In the genomic region with DNA sequence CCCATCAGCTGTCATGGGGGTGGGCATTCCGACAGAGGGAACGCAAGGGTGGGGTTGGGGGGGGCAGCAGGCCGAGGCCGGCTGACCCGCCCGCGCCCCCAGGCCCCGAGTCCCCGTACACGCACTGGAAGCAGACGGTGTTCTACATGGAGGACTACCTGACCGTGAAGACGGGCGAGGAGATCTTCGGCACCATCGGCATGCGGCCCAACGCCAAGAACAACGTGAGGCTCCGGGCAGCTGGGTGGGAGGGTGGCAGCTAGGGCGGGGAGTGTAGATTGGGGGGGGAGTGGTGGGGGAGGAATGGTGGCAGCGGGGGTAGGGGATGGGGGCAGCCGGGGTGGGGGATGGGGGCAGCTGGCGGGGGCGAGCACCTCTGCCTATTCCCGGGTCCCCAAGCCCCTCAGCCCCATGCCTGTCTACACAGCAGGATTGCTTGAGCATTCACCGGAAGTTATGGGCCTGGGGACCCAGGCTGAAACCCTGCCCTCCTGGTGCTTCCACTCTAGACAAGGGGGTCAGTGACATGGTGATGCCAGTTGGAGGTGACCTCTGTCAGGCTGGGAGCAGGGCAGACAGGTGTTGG, we compare ENCODE assay signal across 18 cellular contexts. TPM values are rescaled to one million over a fixed set of nuclear protein-coding genes. Genes with fewer than 3 reads are reported as not detected.
A peak's percentile ranks its signal among the peaks of the same experiment; 100 is the strongest.
DNase-seq lines count a peak whose midpoint lies in the region; ATAC-seq and TF ChIP-seq lines count a peak whose summit lies in the region.
"Had no signal": no experiment of that assay in that cellular context is flagged by ENCODE, and none has a peak within 500 bp of the region (broad histone marks: within the 10 kb centered on the region; RNA-seq: fewer than 3 reads in every experiment).

No MANE protein-coding gene starts in this region.

- H3K27me3 ChIP-seq in esophagus squamous epithelium (peaks cover 0 to 25% (median 0%) of the 10 kb centered on the region in 4 donors), osteoblast (ENCODE audit: insufficient read depth, low read length) (no peaks in the 10 kb centered on the region)

- no peak overlapping the region for H3K4me2 ChIP-seq in osteoblast (ENCODE audit: insufficient read depth, low read length)

- H3K36me3 ChIP-seq in SK-N-MC (ENCODE audit: insufficient read depth, low read length), result peaks cover 52% of the 10 kb centered on the region
- H3K36me3 ChIP-seq in esophagus squamous epithelium, result peaks cover 25 to 73% (median 38%) of the 10 kb centered on the region in 3 donors
- peaks cover 42% of the 10 kb centered on the region for H3K36me3 ChIP-seq in osteoblast (ENCODE audit: insufficient read depth, low read length)

- H3K4me1 Mint-ChIP-seq in Calu3 (ENCODE audit: low read depth, unreplicated experiment), result no peaks in the 10 kb centered on the region

- DNase-seq in Calu3, result no peak
- DNase-seq in SK-N-MC (ENCODE audit: low read depth, low spot score), result no peak
- no peak for DNase-seq in esophagus squamous epithelium (lab: John Stamatoyannopoulos, UW)
- DNase-seq in osteoblast (ENCODE audit: insufficient read length, low spot score, missing footprints), result peak; percentile 85
- no peak for DNase-seq in NCI-H146 treated with DMSO at 0.1 percent for 48 hours (lab: John Stamatoyannopoulos, UW; ENCODE audit: unreplicated experiment)
- no peak for DNase-seq in hippocampal formation (lab: John Stamatoyannopoulos, UW)
- DNase-seq: AML-193; CD4-positive, alpha-beta T cell; DMS79 treated with DMSO at 0.1 percent for 48 hours; H9; Kasumi-1; NCI-H1417; NCI-H2029; NCI-H2171 treated with DMSO at 0.1 percent for 48 hours; NCI-H774 had no signal

- H3K36me3 Mint-ChIP-seq in Calu3 (ENCODE audit: insufficient read depth, unreplicated experiment), result peaks cover 96% of the 10 kb centered on the region

- no peaks in the 10 kb centered on the region for H3K9me3 Mint-ChIP-seq in Calu3 (ENCODE audit: low read depth, unreplicated experiment)
- H3K9me3 Mint-ChIP-seq: CD4-positive, alpha-beta T cell had no signal

- H3K27ac ChIP-seq in SK-N-MC (peak overlapping the region; percentile 50; the same call in 1 of the 2 replicates), esophagus squamous epithelium (peak overlapping the region in 3 of 4 donors; percentile 21 to 80 (median 28)), osteoblast (ENCODE audit: low read depth, low read length) (no peak overlapping the region)

- WGBS in esophagus squamous epithelium, 2 donors, result 87% methylated on average over 6 of the region's 27 CpGs; no CpG with 5 or more reads in 1 of the 2 donors

- H3K9ac ChIP-seq in SK-N-MC (ENCODE audit: insufficient read length), result no peak overlapping the region

- TF ChIP-seq CTCF in Calu3 (IDR thresholded peaks at IDR 0.05; ENCODE audit: unreplicated experiment), result no peak
- TF ChIP-seq CTCF in esophagus squamous epithelium (IDR thresholded peaks at IDR 0.05), result no peak
- TF ChIP-seq CTCF in osteoblast (IDR thresholded peaks at IDR 0.05; ENCODE audit: extremely low read depth, low read depth, low read length), result no peak

- H3K27me3 Mint-ChIP-seq in Calu3 (ENCODE audit: unreplicated experiment), result no peaks in the 10 kb centered on the region

- H3K27ac Mint-ChIP-seq in Calu3 (ENCODE audit: unreplicated experiment), result peak overlapping the region; percentile 40
- H3K27ac Mint-ChIP-seq: CD4-positive, alpha-beta T cell had no signal

- intact Hi-C loops in Calu3 (cut with micrococcal nuclease; ENCODE audit: unreplicated experiment), result no loop called here
- intact Hi-C loops in esophagus squamous epithelium (cut with DNase I), result no loop called here

- H3K4me3 ChIP-seq in SK-N-MC (no peak overlapping the region), esophagus squamous epithelium (no peak overlapping the region), osteoblast (ENCODE audit: insufficient read depth, low read length) (no peak overlapping the region)

- H4K20me1 ChIP-seq in osteoblast (ENCODE audit: insufficient read depth, low read length), result peaks cover 13% of the 10 kb centered on the region

- no peak overlapping the region for H2AFZ ChIP-seq in osteoblast (ENCODE audit: low read length)

- no peak for TF ChIP-seq POLR2A in esophagus squamous epithelium (IDR thresholded peaks at IDR 0.05)

- H3K4me3 Mint-ChIP-seq in Calu3 (ENCODE audit: low read depth, unreplicated experiment), result no peak overlapping the region
- H3K4me3 Mint-ChIP-seq: CD4-positive, alpha-beta T cell had no signal

- H3K4me1 ChIP-seq in esophagus squamous epithelium (peaks cover 16 to 56% (median 27%) of the 10 kb centered on the region in 3 donors), osteoblast (ENCODE audit: insufficient read depth, low read length) (peaks cover 26% of the 10 kb centered on the region)

- peaks cover 8% of the 10 kb centered on the region for H3K79me2 ChIP-seq in osteoblast (ENCODE audit: insufficient read depth, low read length)

- CTCF ChIA-PET in Calu3 (lab: Charles Lee), result interaction anchor here (0.5 to 0.6 kb wide), 2 partner anchors 9 to 10 kb away, joined by 3 to 6 read pairs; no protein-coding TSS in a partner anchor

- no peak for ATAC-seq in SK-N-SH treated with all-trans-retinoic acid at 6 μM for 48 hours
- no peak for ATAC-seq in GM18867 (IDR thresholded peaks at IDR 0.05; ENCODE audit: unreplicated experiment)
- ATAC-seq: HepG2 had no signal

- H3K9me3 ChIP-seq in SK-N-MC (ENCODE audit: low read depth, low read length), result no peaks in the 10 kb centered on the region
- H3K9me3 ChIP-seq in esophagus squamous epithelium, result no peaks in the 10 kb centered on the region
- no peaks in the 10 kb centered on the region for H3K9me3 ChIP-seq in osteoblast (ENCODE audit: low read depth, low read length)

- BruUV-seq in Calu3 (replicated peaks; lab: Mats Ljungman, UMichigan), result no TSS peak

TF ChIP-seq in SK-N-SH treated with all-trans-retinoic acid at 6 μM for 48 hours, 23 proteins besides CTCF, POLR2A, EP300 and RAD21:
- TF ChIP-seq PPARA (CRISPR knock-in tag; IDR thresholded peaks at IDR 0.05; ENCODE audit: borderline replicate concordance) (no peak), SNAI2 (CRISPR knock-in tag; IDR thresholded peaks at IDR 0.05) (no peak), ZNF70 (CRISPR knock-in tag; IDR thresholded peaks at IDR 0.05) (no peak), ZFP3 (CRISPR knock-in tag; IDR thresholded peaks at IDR 0.05) (no peak), ARNTL (CRISPR knock-in tag; IDR thresholded peaks at IDR 0.05; ENCODE audit: borderline replicate concordance, low read depth) (no peak)
- TF ChIP-seq, protein P1, sequence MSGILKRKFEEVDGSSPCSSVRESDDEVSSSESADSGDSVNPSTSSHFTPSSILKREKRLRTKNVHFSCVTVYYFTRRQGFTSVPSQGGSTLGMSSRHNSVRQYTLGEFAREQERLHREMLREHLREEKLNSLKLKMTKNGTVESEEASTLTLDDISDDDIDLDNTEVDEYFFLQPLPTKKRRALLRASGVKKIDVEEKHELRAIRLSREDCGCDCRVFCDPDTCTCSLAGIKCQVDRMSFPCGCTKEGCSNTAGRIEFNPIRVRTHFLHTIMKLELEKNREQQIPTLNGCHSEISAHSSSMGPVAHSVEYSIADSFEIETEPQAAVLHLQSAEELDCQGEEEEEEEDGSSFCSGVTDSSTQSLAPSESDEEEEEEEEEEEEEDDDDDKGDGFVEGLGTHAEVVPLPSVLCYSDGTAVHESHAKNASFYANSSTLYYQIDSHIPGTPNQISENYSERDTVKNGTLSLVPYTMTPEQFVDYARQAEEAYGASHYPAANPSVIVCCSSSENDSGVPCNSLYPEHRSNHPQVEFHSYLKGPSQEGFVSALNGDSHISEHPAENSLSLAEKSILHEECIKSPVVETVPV (CRISPR knock-in tag; IDR thresholded peaks at IDR 0.05), result no peak
- TF ChIP-seq, protein P2, sequence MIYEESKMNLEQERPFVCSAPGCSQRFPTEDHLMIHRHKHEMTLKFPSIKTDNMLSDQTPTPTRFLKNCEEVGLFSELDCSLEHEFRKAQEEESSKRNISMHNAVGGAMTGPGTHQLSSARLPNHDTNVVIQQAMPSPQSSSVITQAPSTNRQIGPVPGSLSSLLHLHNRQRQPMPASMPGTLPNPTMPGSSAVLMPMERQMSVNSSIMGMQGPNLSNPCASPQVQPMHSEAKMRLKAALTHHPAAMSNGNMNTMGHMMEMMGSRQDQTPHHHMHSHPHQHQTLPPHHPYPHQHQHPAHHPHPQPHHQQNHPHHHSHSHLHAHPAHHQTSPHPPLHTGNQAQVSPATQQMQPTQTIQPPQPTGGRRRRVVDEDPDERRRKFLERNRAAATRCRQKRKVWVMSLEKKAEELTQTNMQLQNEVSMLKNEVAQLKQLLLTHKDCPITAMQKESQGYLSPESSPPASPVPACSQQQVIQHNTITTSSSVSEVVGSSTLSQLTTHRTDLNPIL (CRISPR knock-in tag; IDR thresholded peaks at IDR 0.05; ENCODE audit: low read depth), result no peak

RNA-seq across cellular contexts. Expression of a gene that starts 2.8 kb away (rescaled TPM):
- total RNA-seq in Calu3 (2022), result 17.0 and 18.5 TPM in 2 replicates
- total RNA-seq in esophagus squamous epithelium, result 1 to 10 TPM in 3 of 4 donors, under 1 TPM in 1; 0.91 to 2.8 (median 1.8) TPM
- total RNA-seq in osteoblast, result under 0.01 and 0.29 TPM in 2 replicates

RNA-seq across cellular contexts. Expression of a gene that starts 4.3 kb away (rescaled TPM):
- total RNA-seq in Calu3 (2022), result 0.57 and 1.4 TPM in 2 replicates
- 1 to 10 TPM in 2 of 4 donors, under 1 TPM in 2; 0.48 to 4.8 (median 1.1) TPM for total RNA-seq in esophagus squamous epithelium
- 10.9 and 17.0 TPM in 2 replicates for total RNA-seq in osteoblast
- total RNA-seq: HepG2 had no signal

RNA-seq across cellular contexts. Expression of a gene that starts 9.5 kb away (rescaled TPM):
- total RNA-seq in Calu3 (2022) (350 and 369 TPM in 2 replicates), esophagus squamous epithelium (100 to 1,000 TPM in 3 of 4 donors, 10 to 100 TPM in 1; 86.1 to 206 (median 182) TPM), osteoblast (199 and 208 TPM in 2 replicates)

RNA-seq across cellular contexts. Expression of a gene that starts 20.9 kb away (rescaled TPM):
- 66.5 and 70.8 TPM in 2 replicates for total RNA-seq in Calu3 (2022)
- 10 to 100 TPM in 1 of 4 donors, 1 to 10 TPM in 3; 4.4 to 12.9 (median 5.8) TPM for total RNA-seq in esophagus squamous epithelium
- 4.4 and 5.1 TPM in 2 replicates for total RNA-seq in osteoblast

RNA-seq across cellular contexts. Expression of a gene that starts 20.9 kb away (rescaled TPM):
- total RNA-seq in Calu3 (2022) (189 and 191 TPM in 2 replicates), esophagus squamous epithelium (10 to 100 TPM; 33.5 to 69.1 (median 49.4) TPM), osteoblast (48.5 and 54.2 TPM in 2 replicates)
